In the genomic region with DNA sequence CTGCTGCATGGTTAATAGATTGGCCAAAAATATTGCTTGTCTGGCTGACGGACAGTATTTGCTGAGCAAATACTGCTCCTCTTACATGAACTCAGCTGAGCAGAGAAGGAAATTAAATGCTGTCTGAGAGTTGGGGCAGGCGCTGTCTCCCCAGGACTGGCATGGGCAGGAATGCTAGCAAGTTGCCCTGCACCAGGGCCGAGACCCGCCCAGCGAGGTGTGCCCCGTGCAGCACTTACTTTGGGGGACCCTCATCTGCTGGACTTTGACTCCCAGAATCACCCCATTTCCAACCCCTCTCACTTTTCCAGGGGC, we compare ENCODE assay signal across 8 cellular contexts. TPM values are rescaled to one million over a fixed set of nuclear protein-coding genes. Genes with fewer than 3 reads are reported as not detected.
DNase-seq lines count a peak whose midpoint lies in the region; ATAC-seq and TF ChIP-seq lines count a peak whose summit lies in the region.

No MANE protein-coding gene starts in this region.

- POLR2A ChIA-PET in A673 (lab: Charles Lee; ENCODE audit: low non-redundant PET): no interaction called here

- no peak for TF ChIP-seq CTCF in A673 (conservative IDR thresholded peaks at IDR 0.05; ENCODE audit: low read depth, low read length)
- TF ChIP-seq CTCF in mammary epithelial cell (conservative IDR thresholded peaks at IDR 0.05 in 1 of 2, IDR thresholded peaks at IDR 0.05 in 1 of 2; ENCODE audit: extremely low read depth in 1 of 2, insufficient read depth in 1 of 2, low read depth in 1 of 2, low read length in 2 of 2): no peak

- in situ Hi-C loops in mammary epithelial cell (cut with MboI; ENCODE audit: low sequenced_read_pairs in 2 of 2): no loop called here

- no peak overlapping the region for H2AFZ ChIP-seq in mammary epithelial cell (ENCODE audit: low read depth, low read length)

- ATAC-seq in GM18517 (IDR thresholded peaks at IDR 0.05; ENCODE audit: unreplicated experiment): no peak

- H3K9me3 ChIP-seq in A673 (ENCODE audit: low read depth, low read length, poor library complexity, severe bottlenecking) (no peaks in the 10 kb centered on the region), HUES6 (ENCODE audit: control insufficient read depth, insufficient read depth, low read depth, low read length) (no peaks in the 10 kb centered on the region), mammary epithelial cell (replicated peaks; ENCODE audit: insufficient read depth, low read length) (no peaks in the 10 kb centered on the region), mucosa of stomach (ENCODE audit: control insufficient read depth, low read length) (no peaks in the 10 kb centered on the region)

- H3K9ac ChIP-seq in HUES6 (ENCODE audit: low read length) (peak overlapping the region; percentile 34), mammary epithelial cell (ENCODE audit: insufficient read depth, low read length) (peak overlapping the region; percentile 52), mucosa of stomach (ENCODE audit: low read length) (peak overlapping the region; percentile 68)

- dilution Hi-C loops in mammary epithelial cell (cut with HindIII; ENCODE audit: low sequenced_read_pairs): no loop called here

- 84% methylated on average over 4 of the region's 6 CpGs for WGBS in mammary epithelial cell (ENCODE audit: low coverage, missing lambda C conversion rate)

- CTCF ChIA-PET in A673 (lab: Charles Lee) (no interaction called here), mammary epithelial cell (lab: Charles Lee; ENCODE audit: low non-redundant PET) (interaction anchor here (0.6 kb wide), 1 partner anchor 17 kb away, joined by 5 read pairs; no protein-coding TSS in a partner anchor)

- intact Hi-C loops in A673 (cut with micrococcal nuclease; ENCODE audit: unreplicated experiment): no loop called here
- intact Hi-C loops in mammary epithelial cell (cut with micrococcal nuclease): loop anchor here (5.0 kb wide), 1 partner anchor 71 kb away; no protein-coding TSS in a partner anchor

- peaks cover 59% of the 10 kb centered on the region for H3K79me2 ChIP-seq in mammary epithelial cell (ENCODE audit: insufficient read depth, low read length)

- H3K27me3 ChIP-seq in A673 (replicated peaks; ENCODE audit: insufficient read depth, low read depth, low read length, poor library complexity) (no peaks in the 10 kb centered on the region), HUES6 (ENCODE audit: control insufficient read depth, insufficient read depth, low read length) (peaks cover 40% of the 10 kb centered on the region), mammary epithelial cell (ENCODE audit: insufficient read depth, low read length) (no peaks in the 10 kb centered on the region), mucosa of stomach (ENCODE audit: control insufficient read depth, insufficient read depth, low read length) (no peaks in the 10 kb centered on the region)

- H3K4me3 ChIP-seq in A673 (ENCODE audit: low read depth, low read length, poor library complexity, severe bottlenecking) (peak overlapping the region; percentile 72), HUES6 (ENCODE audit: low read depth, low read length) (peak overlapping the region; percentile 74), mammary epithelial cell (replicated peaks in 1 of 3; ENCODE audit: insufficient read depth in 1 of 3, low read depth in 2 of 3, low read length in 3 of 3) (peak overlapping the region; percentile 45 to 68 (median 64)), mucosa of stomach (ENCODE audit: low read length) (peak overlapping the region; percentile 29)

- H4K20me1 ChIP-seq in mammary epithelial cell (ENCODE audit: insufficient read depth, low read length): peaks cover 13% of the 10 kb centered on the region

- H3K4me2 ChIP-seq in mammary epithelial cell (ENCODE audit: insufficient read depth, low read depth, low read length): peak overlapping the region; percentile 90

- H3K4me1 ChIP-seq in A673 (ENCODE audit: insufficient read depth, low read length, poor library complexity, severe bottlenecking) (peaks cover 17% of the 10 kb centered on the region), HUES6 (ENCODE audit: control insufficient read depth, insufficient read depth, low read length) (peaks cover 11% of the 10 kb centered on the region), mammary epithelial cell (ENCODE audit: insufficient read depth, low read length) (peaks cover 46% of the 10 kb centered on the region), mucosa of stomach (ENCODE audit: control insufficient read depth, insufficient read depth, low read length) (peaks cover 63% of the 10 kb centered on the region)

- no peak for DNase-seq in A673 (ENCODE audit: low spot score)
- DNase-seq in mammary epithelial cell: no peak
- DNase-seq in effector CD4-positive, alpha-beta T cell: no peak
- DNase-seq in cerebellar cortex (ENCODE audit: low spot score): no peak
- no peak for DNase-seq in HUDEP-2 (lab: John Stamatoyannopoulos, UW; ENCODE audit: unreplicated experiment in 76 of 76)

- TSS peak; percentile 69 for BruUV-seq in A673 (replicated peaks; lab: Mats Ljungman, UMichigan)
- TSS peak; percentile 55 for BruUV-seq in mammary epithelial cell (replicated peaks; lab: Mats Ljungman, UMichigan)

- H3K36me3 ChIP-seq in A673 (ENCODE audit: insufficient read depth, low read length, poor library complexity, severe bottlenecking) (peaks cover 2% of the 10 kb centered on the region), HUES6 (ENCODE audit: control insufficient read depth, insufficient read depth, low read length) (peaks cover 3% of the 10 kb centered on the region; the same call in 1 of the 2 replicates), mammary epithelial cell (ENCODE audit: insufficient read depth, low read length) (no peaks in the 10 kb centered on the region), mucosa of stomach (ENCODE audit: control insufficient read depth, insufficient read depth, low read length) (no peaks in the 10 kb centered on the region)

- H3K27ac ChIP-seq in A673 (ENCODE audit: low read depth, low read length, poor library complexity, severe bottlenecking): peak overlapping the region; percentile 4
- no peak overlapping the region for H3K27ac ChIP-seq in HUES6 (ENCODE audit: low read depth, low read length)
- H3K27ac ChIP-seq in mammary epithelial cell (ENCODE audit: insufficient read depth, low read depth, low read length): no peak overlapping the region

RNA-seq across cellular contexts. Expression of a gene that starts 1.4 kb away (rescaled TPM):
- total RNA-seq in A673 (2021) (111 and 130 TPM in 2 replicates), mammary epithelial cell (10 to 100 TPM; 28.8 to 58.6 TPM)
- 17.2 TPM for polyA plus RNA-seq in mammary epithelial cell
- polyA minus RNA-seq in mammary epithelial cell: 1.6 TPM
